In the genomic region with DNA sequence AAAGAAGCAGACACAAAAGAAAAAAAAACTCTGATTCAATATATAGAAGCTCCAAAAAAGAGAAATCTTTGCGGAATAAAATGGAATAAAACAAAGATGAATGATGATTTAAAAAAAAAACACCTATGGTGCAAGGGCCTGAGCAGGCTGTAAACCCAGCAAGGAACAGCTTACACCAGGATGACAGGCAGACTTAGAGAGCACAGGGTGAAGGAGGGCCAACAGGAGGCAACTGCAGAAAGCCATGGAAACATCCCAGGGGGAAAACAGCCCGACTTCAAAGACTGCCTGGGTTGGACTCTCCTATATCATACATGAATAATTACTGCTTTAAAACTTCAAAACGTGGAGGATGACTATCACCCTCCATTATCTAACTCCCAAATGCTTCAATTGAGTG, we compare ENCODE assay signal across 31 cellular contexts.
"Had no signal": no experiment of that assay in that cellular context is flagged by ENCODE, and none has a peak within 500 bp of the region (broad histone marks: within the 10 kb centered on the region; RNA-seq: fewer than 3 reads in every experiment).

No MANE protein-coding gene starts in this region.

- H3K4me3 Mint-ChIP-seq: dendritic cell treated with granulocyte-macrophage colony-stimulating factor and Interleukin-4, amounts not matched to agents 40 ng/mL and 50 ng/mL, for 4 days; endodermal cell; naive thymus-derived CD8-positive, alpha-beta T cell; nephron progenitor cell; stimulated activated naive CD8-positive, alpha-beta T cell treated with anti-CD3 and anti-CD28 coated beads, Interleukin-15, amount 100 ng/mL, for 72 hours had no signal

- H3K9me3 Mint-ChIP-seq: dendritic cell treated with granulocyte-macrophage colony-stimulating factor and Interleukin-4, amounts not matched to agents 40 ng/mL and 50 ng/mL, for 4 days; endodermal cell; stimulated activated naive CD8-positive, alpha-beta T cell treated with anti-CD3 and anti-CD28 coated beads, Interleukin-15, amount 100 ng/mL, for 72 hours had no signal

- H3K9me3 ChIP-seq: colonic mucosa, gastroesophageal sphincter, left lung, prostate gland, right atrium auricular region, suprapubic skin, transverse colon, upper lobe of right lung, vagina had no signal

- H3K4me1 ChIP-seq: colonic mucosa, foreskin keratinocyte, gastroesophageal sphincter, heart right ventricle, left lung, prostate gland, right atrium auricular region, suprapubic skin, upper lobe of right lung, vagina had no signal

- H3K4me2 ChIP-seq: smooth muscle cell had no signal

- H3K27me3 Mint-ChIP-seq: dendritic cell treated with granulocyte-macrophage colony-stimulating factor and Interleukin-4, amounts not matched to agents 40 ng/mL and 50 ng/mL, for 4 days; stimulated activated naive CD8-positive, alpha-beta T cell treated with anti-CD3 and anti-CD28 coated beads, Interleukin-15, amount 100 ng/mL, for 72 hours had no signal

- H3K27ac ChIP-seq: colonic mucosa, epithelial cell of prostate, foreskin keratinocyte, gastroesophageal sphincter, heart right ventricle, left lung, prostate gland, right atrium auricular region, suprapubic skin, transverse colon, upper lobe of right lung, vagina had no signal

- DNase-seq: colonic mucosa; effector CD8-positive, alpha-beta T cell; endodermal cell; foreskin keratinocyte; glutamatergic neuron; heart right ventricle; hypothalamus; kidney; left lung; midbrain; naive thymus-derived CD8-positive, alpha-beta T cell; nephron progenitor cell; nucleus accumbens; stimulated activated CD4-positive, alpha-beta T cell treated with anti-CD3 and anti-CD28 coated beads, Interleukin-12 subunit alpha, Interleukin-12 subunit beta, amount 100 ng/mL, for 4 hours; stimulated activated CD4-positive, alpha-beta T cell treated with anti-CD3 and anti-CD28 coated beads, Interleukin-1b, Interleukin-23, amount 100 ng/mL, for 48 hours; stimulated activated CD4-positive, alpha-beta T cell treated with anti-CD3 and anti-CD28 coated beads, Interleukin-4, amount 100 ng/mL, for 1 hour; stimulated activated CD8-positive, alpha-beta memory T cell treated with anti-CD3 and anti-CD28 coated beads, Interleukin-4, amount 100 ng/mL, for 48 hours; stimulated activated naive CD4-positive, alpha-beta T cell; stimulated activated naive CD8-positive, alpha-beta T cell treated with anti-CD3 and anti-CD28 coated beads, Interleukin-15, amount 100 ng/mL, for 72 hours; transverse colon; upper lobe of right lung had no signal

- H3K27me3 ChIP-seq: colonic mucosa, foreskin keratinocyte, gastroesophageal sphincter, heart right ventricle, left lung, right atrium auricular region, suprapubic skin, transverse colon, upper lobe of right lung, vagina had no signal

- H3K4me1 Mint-ChIP-seq: naive thymus-derived CD8-positive, alpha-beta T cell; nephron progenitor cell; stimulated activated naive CD8-positive, alpha-beta T cell treated with anti-CD3 and anti-CD28 coated beads, Interleukin-15, amount 100 ng/mL, for 72 hours had no signal

- ATAC-seq: esophagus mucosa; foreskin keratinocyte; gastroesophageal sphincter; heart right ventricle; left lung; naive thymus-derived CD8-positive, alpha-beta T cell; sciatic nerve; stimulated activated naive CD8-positive, alpha-beta T cell treated with anti-CD3 and anti-CD28 coated beads, Interleukin-15, amount 100 ng/mL, for 72 hours; upper lobe of right lung had no signal

- H3K27ac Mint-ChIP-seq: dendritic cell treated with granulocyte-macrophage colony-stimulating factor and Interleukin-4, amounts not matched to agents 40 ng/mL and 50 ng/mL, for 4 days; endodermal cell; naive thymus-derived CD8-positive, alpha-beta T cell; stimulated activated naive CD8-positive, alpha-beta T cell treated with anti-CD3 and anti-CD28 coated beads, Interleukin-15, amount 100 ng/mL, for 72 hours had no signal

- H3K36me3 Mint-ChIP-seq: naive thymus-derived CD8-positive, alpha-beta T cell had no signal
